11 cellular contexts compared by ENCODE assay signal in the genomic region with DNA sequence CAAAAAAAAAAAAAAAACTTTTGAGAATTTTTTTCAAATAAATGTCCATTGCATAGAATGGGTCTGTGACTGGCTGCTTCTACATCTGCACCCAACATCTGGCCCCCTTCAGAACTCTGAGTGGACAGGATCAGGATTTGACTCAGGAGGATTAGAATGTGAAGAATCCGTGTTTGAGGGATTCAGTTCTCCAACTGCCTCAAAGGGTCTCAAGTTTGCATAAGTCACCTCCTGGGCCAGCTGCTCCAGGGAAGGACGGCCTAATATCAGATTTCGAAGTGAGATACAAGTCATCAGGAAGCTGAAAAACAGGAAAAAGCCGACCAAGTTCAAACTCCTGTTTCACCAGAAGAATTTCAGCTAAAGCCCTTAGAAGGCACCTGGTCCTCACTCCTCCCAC. TPM values are rescaled to one million over a fixed set of nuclear protein-coding genes. Genes with fewer than 3 reads are reported as not detected.
DNase-seq lines count a peak whose midpoint lies in the region; ATAC-seq, FAIRE-seq and TF ChIP-seq lines count a peak whose summit lies in the region.
"Had no signal": no experiment of that assay in that cellular context is flagged by ENCODE, and none has a peak within 500 bp of the region (broad histone marks: within the 10 kb centered on the region; RNA-seq: fewer than 3 reads in every experiment).

No MANE protein-coding gene starts in this region.

- no peak overlapping the region for H2BK120ac ChIP-seq in mesendoderm (ENCODE audit: low read depth, low read length)

- WGBS in mesendoderm (ENCODE audit: extremely low coverage, insufficient coverage, low lambda C conversion rate): no CpG with 5 or more reads among the region's 4 CpGs

- H3K56ac ChIP-seq in mesendoderm (ENCODE audit: low read length): no peak overlapping the region

- peaks cover 2% of the 10 kb centered on the region for H3K79me1 ChIP-seq in mesendoderm (ENCODE audit: low read length)

- H3K4me1 ChIP-seq in mesendoderm (ENCODE audit: control insufficient read depth, low read depth, low read length): no peaks in the 10 kb centered on the region
- no peaks in the 10 kb centered on the region for H3K4me1 ChIP-seq in effector memory CD4-positive, alpha-beta T cell (ENCODE audit: control insufficient read depth, insufficient read depth, low read length, poor library complexity, severe bottlenecking)
- H3K4me1 ChIP-seq: Caco-2 had no signal

- H3K27ac ChIP-seq in AG04450 (ENCODE audit: low read depth, low read length) (peak overlapping the region; percentile 93), caudate nucleus (ENCODE audit: low read depth, low read length) (peak overlapping the region; percentile 48), mesendoderm (ENCODE audit: low read depth, low read length) (no peak overlapping the region)
- H3K27ac ChIP-seq in effector memory CD4-positive, alpha-beta T cell (ENCODE audit: insufficient read depth, low read length, poor library complexity, severe bottlenecking): no peak overlapping the region

- ATAC-seq in HG02588 (IDR thresholded peaks at IDR 0.05; ENCODE audit: unreplicated experiment): no peak
- ATAC-seq: naive thymus-derived CD4-positive, alpha-beta T cell had no signal

- DNase-seq in AG04450 (ENCODE audit: low read depth, low spot score) (peak; percentile 98), HTR-8/SVneo (ENCODE audit: insufficient read length, low spot score) (peak; percentile 78), caudate nucleus (lab: John Stamatoyannopoulos, UW) (no peak), mesendoderm (peak; percentile 70), GM19238 (ENCODE audit: insufficient read length, low spot score) (no peak), SK-N-DZ (ENCODE audit: low spot score) (no peak)
- DNase-seq in effector memory CD4-positive, alpha-beta T cell: no peak
- DNase-seq: Caco-2; naive thymus-derived CD4-positive, alpha-beta T cell; T-helper 9 cell had no signal

- H2BK15ac ChIP-seq in mesendoderm (replicated peaks; ENCODE audit: low read depth): no peak overlapping the region

- H3K27me3 ChIP-seq in AG04450 (ENCODE audit: control insufficient read depth, insufficient read depth, low read length) (no peaks in the 10 kb centered on the region), mesendoderm (ENCODE audit: insufficient read depth, low read length, poor library complexity) (no peaks in the 10 kb centered on the region)
- H3K27me3 ChIP-seq in effector memory CD4-positive, alpha-beta T cell (replicated peaks; ENCODE audit: control insufficient read depth, insufficient read depth, low read length, poor library complexity, severe bottlenecking): no peaks in the 10 kb centered on the region

- no peak overlapping the region for H4K5ac ChIP-seq in mesendoderm (ENCODE audit: low read length)

- H3K23ac ChIP-seq in mesendoderm (ENCODE audit: low read length): no peak overlapping the region

- no peak overlapping the region for H3K9ac ChIP-seq in mesendoderm (ENCODE audit: low read length)

- H4K8ac ChIP-seq in mesendoderm (ENCODE audit: low read depth, low read length): no peak overlapping the region

- no peak overlapping the region for H3K4ac ChIP-seq in mesendoderm (ENCODE audit: low read depth, low read length)

- no peak overlapping the region for H3K4me3 ChIP-seq in AG04450 (ENCODE audit: low read depth, low read length)
- no peak overlapping the region for H3K4me3 ChIP-seq in mesendoderm (ENCODE audit: low read length)
- H3K4me3 ChIP-seq in effector memory CD4-positive, alpha-beta T cell (ENCODE audit: insufficient read depth, low read depth, low read length, poor library complexity, severe bottlenecking): no peak overlapping the region

- no peak for FAIRE-seq in HTR-8/SVneo (lab: Jason Lieb, UNC)

- no peak overlapping the region for H2BK5ac ChIP-seq in mesendoderm (ENCODE audit: low read length)

- no peak overlapping the region for H3K18ac ChIP-seq in mesendoderm (ENCODE audit: low read length)

- no peak overlapping the region for H3K4me2 ChIP-seq in mesendoderm (ENCODE audit: low read length)

- H3K36me3 ChIP-seq in mesendoderm (ENCODE audit: control insufficient read depth, insufficient read depth, low read length): peaks cover 21% of the 10 kb centered on the region
- peaks cover 54% of the 10 kb centered on the region for H3K36me3 ChIP-seq in effector memory CD4-positive, alpha-beta T cell (ENCODE audit: control insufficient read depth, insufficient read depth, low read length)

- TF ChIP-seq CTCF in AG04450 (IDR thresholded peaks at IDR 0.05; ENCODE audit: low read depth, low read length): no peak

- CTCF ChIA-PET in AG04450 (lab: Charles Lee): interaction anchor here (0.6 to 6.6 kb wide), 6 partner anchors 10 to 226 kb away, joined by 3 to 124 read pairs (median 10); a partner anchor contains a TSS

- no peak overlapping the region for H2AK5ac ChIP-seq in mesendoderm (ENCODE audit: low read length)

- no peaks in the 10 kb centered on the region for H3K9me3 ChIP-seq in AG04450 (ENCODE audit: control insufficient read depth, insufficient read depth, low read length)
- no peaks in the 10 kb centered on the region for H3K9me3 ChIP-seq in effector memory CD4-positive, alpha-beta T cell (ENCODE audit: control insufficient read depth, low read length)
- H3K9me3 ChIP-seq: Caco-2 had no signal

- no peaks in the 10 kb centered on the region for H3K79me2 ChIP-seq in mesendoderm (ENCODE audit: control insufficient read depth, insufficient read depth, low read length)

- POLR2A ChIA-PET in AG04450 (lab: Yijun Ruan, JAX): interaction anchor here (0.6 to 6.3 kb wide), 21 partner anchors 10 to 223 kb away, joined by 3 to 172 read pairs (median 5); a partner anchor contains a TSS

RNA-seq across cellular contexts. Expression of a gene that starts 10.9 kb away (rescaled TPM):
- polyA plus RNA-seq in AG04450 (2011; rRNA removed): 362 and 409 TPM in 2 replicates
- 184 and 266 TPM in 2 replicates for polyA minus RNA-seq in AG04450 (2011; rRNA and poly(A)+ RNA removed)
- 303 TPM for polyA plus RNA-seq in mesendoderm (2013, experiment 1 of 2)
- 306 TPM for polyA plus RNA-seq in mesendoderm (2013, experiment 2 of 2)
- 166 and 214 TPM in 2 replicates for polyA plus RNA-seq in SK-N-DZ (2014; cell fraction: cytosol; rRNA removed)
- polyA plus RNA-seq in SK-N-DZ (2014; cell fraction: nucleus; rRNA removed): 1,050 and 1,575 TPM in 2 replicates

RNA-seq across cellular contexts. Expression of a gene that starts 11.5 kb away (rescaled TPM):
- polyA plus RNA-seq in AG04450 (2011; rRNA removed): 44.0 and 53.8 TPM in 2 replicates
- 80.2 and 104 TPM in 2 replicates for polyA minus RNA-seq in AG04450 (2011; rRNA and poly(A)+ RNA removed)
- polyA plus RNA-seq in mesendoderm (2013, experiment 1 of 2): 34.1 TPM
- polyA plus RNA-seq in mesendoderm (2013, experiment 2 of 2): 32.9 TPM
- polyA plus RNA-seq in SK-N-DZ (2014; cell fraction: cytosol; rRNA removed): 17.6 and 21.2 TPM in 2 replicates
- polyA plus RNA-seq in SK-N-DZ (2014; cell fraction: nucleus; rRNA removed): 27.6 and 31.3 TPM in 2 replicates

RNA-seq across cellular contexts. Expression of a gene that starts 27.6 kb away (rescaled TPM):
- polyA plus RNA-seq in AG04450 (2011; rRNA removed): 2.6 and 3.6 TPM in 2 replicates
- polyA minus RNA-seq in AG04450 (2011; rRNA and poly(A)+ RNA removed): 0.48 and 0.55 TPM in 2 replicates
- 229 TPM for polyA plus RNA-seq in mesendoderm (2013, experiment 1 of 2)
- 225 TPM for polyA plus RNA-seq in mesendoderm (2013, experiment 2 of 2)
- polyA plus RNA-seq in SK-N-DZ (2014; cell fraction: cytosol; rRNA removed): 2.1 and 4.8 TPM in 2 replicates
- 0.42 and 0.97 TPM in 2 replicates for polyA plus RNA-seq in SK-N-DZ (2014; cell fraction: nucleus; rRNA removed)

RNA-seq across cellular contexts. Expression of a gene that starts 34.4 kb away (rescaled TPM):
- 100 and 123 TPM in 2 replicates for polyA plus RNA-seq in AG04450 (2011; rRNA removed)
- 67.4 and 76.8 TPM in 2 replicates for polyA minus RNA-seq in AG04450 (2011; rRNA and poly(A)+ RNA removed)
- 15.9 TPM for polyA plus RNA-seq in mesendoderm (2013, experiment 1 of 2)
- 14.8 TPM for polyA plus RNA-seq in mesendoderm (2013, experiment 2 of 2)
- not detected in 2 replicates for polyA plus RNA-seq in SK-N-DZ (2014; cell fraction: cytosol; rRNA removed)
- not detected in 2 replicates for polyA plus RNA-seq in SK-N-DZ (2014; cell fraction: nucleus; rRNA removed)

RNA-seq across cellular contexts. Expression of a gene that starts 45.7 kb away (rescaled TPM):
- polyA plus RNA-seq in AG04450 (2011; rRNA removed): 260 and 351 TPM in 2 replicates
- polyA minus RNA-seq in AG04450 (2011; rRNA and poly(A)+ RNA removed): 140 and 199 TPM in 2 replicates
- 212 TPM for polyA plus RNA-seq in mesendoderm (2013, experiment 1 of 2)
- polyA plus RNA-seq in mesendoderm (2013, experiment 2 of 2): 210 TPM
- 200 and 204 TPM in 2 replicates for polyA plus RNA-seq in SK-N-DZ (2014; cell fraction: cytosol; rRNA removed)
- 162 and 192 TPM in 2 replicates for polyA plus RNA-seq in SK-N-DZ (2014; cell fraction: nucleus; rRNA removed)

Comparison
In these comparisons a context has a peak if more than half of its experiments do, and no peak if none do; other contexts are left out.
1. DNase-seq: peak in AG04450 (single experiment), HTR-8/SVneo (single experiment) and mesendoderm (single experiment); none in caudate nucleus (0 of 61), GM19238 (single experiment), SK-N-DZ (single experiment) and effector memory CD4-positive, alpha-beta T cell (0 of 3).
2. H3K27ac ChIP-seq: peak in AG04450 (single experiment) and caudate nucleus (single experiment); none in mesendoderm (single experiment) and effector memory CD4-positive, alpha-beta T cell (single experiment).